In genomic region chr19:2037676-2038255, GRCh38 we compare ENCODE assay signal across 16 cellular contexts. TPM values are rescaled to one million over a fixed set of nuclear protein-coding genes. Genes with fewer than 3 reads are reported as not detected.
DNase-seq lines count a peak whose midpoint lies in the region; ATAC-seq, FAIRE-seq and TF ChIP-seq lines count a peak whose summit lies in the region.
"Had no signal": no experiment of that assay in that cellular context is flagged by ENCODE, and none has a peak within 500 bp of the region (broad histone marks: within the 10 kb centered on the region; RNA-seq: fewer than 3 reads in every experiment).

No MANE protein-coding gene starts in this region.

- peaks cover 11% of the 10 kb centered on the region; the same call in 1 of the 2 replicates for H3F3A ChIP-seq in PC-9 (ENCODE audit: insufficient read depth, low read depth)

- H3K27me3 Mint-ChIP-seq in MCF 10A (ENCODE audit: insufficient read depth, unreplicated experiment): no peaks in the 10 kb centered on the region
- H3K27me3 Mint-ChIP-seq: activated naive CD8-positive, alpha-beta T cell treated with anti-CD3 and anti-CD28 coated beads, Interleukin-2, amount 10 ng/mL, durations not matched to agents 7 days and 5 days had no signal

- CTCF ChIA-PET in MCF 10A (lab: Yijun Ruan, JAX): interaction anchor here (0.5 to 0.6 kb wide), 3 partner anchors 17 to 265 kb away, joined by 3 read pairs; no protein-coding TSS in a partner anchor
- CTCF ChIA-PET in PC-9 (lab: Charles Lee): no interaction called here

- no peak for ATAC-seq in left lobe of liver
- ATAC-seq: left lung had no signal

- DNase-seq in MCF 10A (ENCODE audit: unreplicated experiment) (no peak), breast epithelium (ENCODE audit: low spot score in 2 of 2) (no peak), PC-9 (no peak), left lobe of liver (ENCODE audit: low spot score) (peak; percentile 44), NCI-H2107 treated with DMSO at 0.1 percent for 48 hours (lab: John Stamatoyannopoulos, UW; ENCODE audit: unreplicated experiment) (no peak), GM19239 (ENCODE audit: insufficient read length, low spot score) (no peak)
- DNase-seq in stimulated activated CD4-positive, alpha-beta T cell treated with anti-CD3 and anti-CD28 coated beads, Interleukin-12 subunit alpha, Interleukin-12 subunit beta, amount 100 ng/mL, for 4 hours: no peak
- DNase-seq: activated naive CD8-positive, alpha-beta T cell treated with anti-CD3 and anti-CD28 coated beads, Interleukin-2, amount 10 ng/mL, durations not matched to agents 7 days and 5 days; activated T-cell treated with anti-CD3 and anti-CD28 coated beads for 4 hours; effector memory CD4-positive, alpha-beta T cell; NCI-H774; T-helper 2 cell had no signal

- H3K9me3 Mint-ChIP-seq in MCF 10A (ENCODE audit: unreplicated experiment): no peaks in the 10 kb centered on the region
- H3K9me3 Mint-ChIP-seq: nephron had no signal

- peaks cover 9 to 15% of the 10 kb centered on the region in 2 donors for H3K4me1 ChIP-seq in breast epithelium
- peaks cover 7% of the 10 kb centered on the region for H3K4me1 ChIP-seq in PC-9 (replicated peaks; ENCODE audit: insufficient read depth)
- peaks cover 26% of the 10 kb centered on the region for H3K4me1 ChIP-seq in stomach smooth muscle (ENCODE audit: control insufficient read depth, insufficient read depth, low read length)

- peaks cover 12% of the 10 kb centered on the region for H3K4me1 Mint-ChIP-seq in MCF 10A (ENCODE audit: insufficient read depth, unreplicated experiment)

- H3K27ac Mint-ChIP-seq in MCF 10A (ENCODE audit: low read depth, unreplicated experiment): no peak overlapping the region
- H3K27ac Mint-ChIP-seq: activated naive CD8-positive, alpha-beta T cell treated with anti-CD3 and anti-CD28 coated beads, Interleukin-2, amount 10 ng/mL, durations not matched to agents 7 days and 5 days had no signal

- H3K79me2 ChIP-seq in PC-9 (ENCODE audit: low read depth): no peaks in the 10 kb centered on the region

- H3K36me3 ChIP-seq in breast epithelium: no peaks in the 10 kb centered on the region
- H3K36me3 ChIP-seq in PC-9 (ENCODE audit: low read depth): no peaks in the 10 kb centered on the region
- H3K36me3 ChIP-seq in stomach smooth muscle (ENCODE audit: control insufficient read depth in 2 of 2, insufficient read depth in 2 of 2, low read length in 2 of 2): peaks cover 7 to 14% of the 10 kb centered on the region in 2 donors

- no peak overlapping the region for H3K4me2 ChIP-seq in PC-9

- TF ChIP-seq CTCF in MCF 10A (IDR thresholded peaks at IDR 0.05; ENCODE audit: unreplicated experiment) (no peak), breast epithelium (IDR thresholded peaks at IDR 0.05) (no peak), PC-9 (conservative IDR thresholded peaks at IDR 0.05) (no peak)

- BruUV-seq in MCF 10A (replicated peaks; lab: Mats Ljungman, UMichigan) (TSS peak; percentile 23), PC-9 (replicated peaks; lab: Mats Ljungman, UMichigan) (TSS peak; percentile 30)

- H3K9me3 ChIP-seq in breast epithelium (peaks cover 7 to 10% of the 10 kb centered on the region in 2 donors), PC-9 (ENCODE audit: insufficient read depth, low read depth) (no peaks in the 10 kb centered on the region), stomach smooth muscle (ENCODE audit: control insufficient read depth in 2 of 2, low read length in 2 of 2) (peaks cover 0 to 5% of the 10 kb centered on the region in 2 donors)

- no peak overlapping the region for H2AFZ ChIP-seq in PC-9

- POLR2A ChIA-PET in MCF 10A (lab: Yijun Ruan, JAX): interaction anchor here (0.6 to 0.9 kb wide), 5 partner anchors 11 to 480 kb away, joined by 3 read pairs; no protein-coding TSS in a partner anchor
- POLR2A ChIA-PET in PC-9 (lab: Charles Lee; ENCODE audit: unreplicated experiment): no interaction called here

- no peak overlapping the region for H3K4me3 Mint-ChIP-seq in MCF 10A (ENCODE audit: unreplicated experiment)
- H3K4me3 Mint-ChIP-seq: activated naive CD8-positive, alpha-beta T cell treated with anti-CD3 and anti-CD28 coated beads, Interleukin-2, amount 10 ng/mL, durations not matched to agents 7 days and 5 days; nephron had no signal

- no peak overlapping the region for H3K4me3 ChIP-seq in breast epithelium
- no peak overlapping the region for H3K4me3 ChIP-seq in PC-9
- H3K4me3 ChIP-seq in stomach smooth muscle (ENCODE audit: low read length in 2 of 2): no peak overlapping the region
- H3K4me3 ChIP-seq: left lung had no signal

- TF ChIP-seq POLR2A in breast epithelium (IDR thresholded peaks at IDR 0.05): no peak

- H4K20me1 ChIP-seq in PC-9 (ENCODE audit: insufficient read depth): no peaks in the 10 kb centered on the region

- H3K9me2 ChIP-seq in PC-9 (ENCODE audit: insufficient read depth): no peaks in the 10 kb centered on the region

- H3K27ac ChIP-seq in breast epithelium (no peak overlapping the region), PC-9 (no peak overlapping the region), stomach smooth muscle (ENCODE audit: low read length) (peak overlapping the region; percentile 18)
- H3K27ac ChIP-seq: left lung had no signal

- H3K27me3 ChIP-seq in breast epithelium (no peaks in the 10 kb centered on the region), PC-9 (ENCODE audit: insufficient read depth, low read depth) (no peaks in the 10 kb centered on the region), stomach smooth muscle (ENCODE audit: control insufficient read depth in 1 of 2, insufficient read depth in 2 of 2, low read length in 2 of 2) (no peaks in the 10 kb centered on the region)
- H3K27me3 ChIP-seq: left lung had no signal

- no peak for FAIRE-seq in GM19239 (lab: Jason Lieb, UNC)
- FAIRE-seq: GM12892 had no signal

- intact Hi-C loops in MCF 10A (cut with micrococcal nuclease) (no loop called here), breast epithelium (cut with DNase I; ENCODE audit: low total_unique reads) (no loop called here), PC-9 (cut with micrococcal nuclease; ENCODE audit: unreplicated experiment) (no loop called here)

- H3K9ac ChIP-seq in stomach smooth muscle (ENCODE audit: low read length in 2 of 2): no peak overlapping the region

- peaks cover 36% of the 10 kb centered on the region for H3K36me3 Mint-ChIP-seq in MCF 10A (ENCODE audit: insufficient read depth, unreplicated experiment)

RNA-seq across cellular contexts. Expression of gene MKNK2, which starts 13.3 kb away (rescaled TPM):
- total RNA-seq in MCF 10A (2022) (146 and 224 TPM in 2 replicates), breast epithelium (100 to 1,000 TPM in 1 of 3 donors, 10 to 100 TPM in 2; 94.7 to 170 (median 97.0) TPM), PC-9 (2021) (132 and 166 TPM in 2 replicates), left lobe of liver (149 TPM)

RNA-seq across cellular contexts. Expression of gene BTBD2, which starts 22.3 kb away (rescaled TPM):
- 53.1 and 53.4 TPM in 2 replicates for total RNA-seq in MCF 10A (2022)
- 10 to 100 TPM; 52.0 to 67.2 (median 54.4) TPM for total RNA-seq in breast epithelium
- total RNA-seq in PC-9 (2021): 79.2 and 81.0 TPM in 2 replicates
- 25.9 TPM for total RNA-seq in left lobe of liver

RNA-seq across cellular contexts. Expression of gene MOB3A, which starts 58.4 kb away (rescaled TPM):
- 40.9 and 47.2 TPM in 2 replicates for total RNA-seq in MCF 10A (2022)
- 10 to 100 TPM; 18.3 to 45.8 (median 29.2) TPM for total RNA-seq in breast epithelium
- 22.8 and 28.9 TPM in 2 replicates for total RNA-seq in PC-9 (2021)
- 11.2 TPM for total RNA-seq in left lobe of liver

RNA-seq across cellular contexts. Expression of gene IZUMO4, which starts 58.9 kb away (rescaled TPM):
- total RNA-seq in MCF 10A (2022) (3.1 and 5.3 TPM in 2 replicates), breast epithelium (10 to 100 TPM in 1 of 3 donors, 1 to 10 TPM in 2; 3.6 to 12.8 (median 3.7) TPM), PC-9 (2021) (1.5 and 2.4 TPM in 2 replicates), left lobe of liver (5.2 TPM)
